Comparison of ENCODE assay signal across 16 cellular contexts in genomic region chr12:108835860-108836634, GRCh38. TPM values are rescaled to one million over a fixed set of nuclear protein-coding genes. Genes with fewer than 3 reads are reported as not detected.
DNase-seq lines count a peak whose midpoint lies in the region; ATAC-seq and TF ChIP-seq lines count a peak whose summit lies in the region.
"Had no signal": no experiment of that assay in that cellular context is flagged by ENCODE, and none has a peak within 500 bp of the region (broad histone marks: within the 10 kb centered on the region; RNA-seq: fewer than 3 reads in every experiment).

No MANE protein-coding gene starts in this region.

- no peaks in the 10 kb centered on the region for H3K27me3 Mint-ChIP-seq in activated CD8-positive, alpha-beta memory T cell treated with anti-CD3 and anti-CD28 coated beads, Interleukin-2, amount 10 ng/mL, durations not matched to agents 7 days and 5 days
- H3K27me3 Mint-ChIP-seq in activated CD4-positive, alpha-beta memory T cell treated with anti-CD3 and anti-CD28 coated beads, Interleukin-2, amount 10 ng/mL, durations not matched to agents 7 days and 5 days = no peaks in the 10 kb centered on the region
- H3K27me3 Mint-ChIP-seq: activated CD4-positive, alpha-beta T cell treated with anti-CD3 and anti-CD28 coated beads for 36 hours; naive thymus-derived CD4-positive, alpha-beta T cell had no signal

- H3K27me3 ChIP-seq in thoracic aorta (replicated peaks; ENCODE audit: insufficient read depth) = no peaks in the 10 kb centered on the region

- CTCF ChIA-PET in activated CD8-positive, alpha-beta memory T cell treated with anti-CD3 and anti-CD28 coated beads, Interleukin-2, amount 10 ng/mL, durations not matched to agents 7 days and 5 days (lab: Charles Lee) = interaction anchor here (1.1 kb wide), 1 partner anchor 171 kb away, joined by 3 read pairs; no protein-coding TSS in a partner anchor
- CTCF ChIA-PET in activated CD4-positive, alpha-beta memory T cell treated with anti-CD3 and anti-CD28 coated beads, Interleukin-2, amount 10 ng/mL, durations not matched to agents 7 days and 5 days (lab: Charles Lee) = interaction anchor here (4.5 kb wide), 1 partner anchor 22 kb away, joined by 12 read pairs; the partner anchor contains the start of gene SSH1

- DNase-seq in activated CD8-positive, alpha-beta memory T cell treated with anti-CD3 and anti-CD28 coated beads, Interleukin-2, amount 10 ng/mL, durations not matched to agents 7 days and 5 days = no peak
- no peak for DNase-seq in activated CD8-positive, alpha-beta memory T cell treated with anti-CD3 and anti-CD28 coated beads for 24 hours
- no peak for DNase-seq in activated CD4-positive, alpha-beta memory T cell treated with anti-CD3 and anti-CD28 coated beads, Interleukin-2, amount 10 ng/mL, durations not matched to agents 7 days and 5 days
- DNase-seq in left kidney (ENCODE audit: low read depth, low spot score) (peak; percentile 22), thoracic aorta (ENCODE audit: low spot score) (no peak), OCI-M1 (lab: John Stamatoyannopoulos, UW) (no peak), SIG-M5 treated with dmso at 0.1 percent for 504 hours (lab: John Stamatoyannopoulos, UW; ENCODE audit: unreplicated experiment) (no peak), NCI-H510A treated with DMSO at 0.1 percent for 48 hours (lab: John Stamatoyannopoulos, UW) (no peak)
- DNase-seq: activated CD4-positive, alpha-beta T cell treated with anti-CD3 and anti-CD28 coated beads for 36 hours; activated gamma-delta T cell treated with Interleukin-2 at 50 U/mL for 16 hours; DMS79 treated with DMSO at 0.1 percent for 48 hours; naive thymus-derived CD4-positive, alpha-beta T cell; NCI-H526 had no signal

- no peak overlapping the region for H3K4me3 ChIP-seq in thoracic aorta
- H3K4me3 ChIP-seq: GM12878, GM23338 had no signal

- H3K9me3 ChIP-seq in thoracic aorta = no peaks in the 10 kb centered on the region

- H3K27ac ChIP-seq in thoracic aorta = peak overlapping the region; percentile 90 to 98

- TF ChIP-seq CTCF in thoracic aorta (IDR thresholded peaks at IDR 0.05) = no peak

- no peak overlapping the region for H3K4me3 Mint-ChIP-seq in activated CD8-positive, alpha-beta memory T cell treated with anti-CD3 and anti-CD28 coated beads, Interleukin-2, amount 10 ng/mL, durations not matched to agents 7 days and 5 days
- no peak overlapping the region for H3K4me3 Mint-ChIP-seq in activated CD4-positive, alpha-beta memory T cell treated with anti-CD3 and anti-CD28 coated beads, Interleukin-2, amount 10 ng/mL, durations not matched to agents 7 days and 5 days
- H3K4me3 Mint-ChIP-seq: activated CD4-positive, alpha-beta T cell treated with anti-CD3 and anti-CD28 coated beads for 36 hours; GM23338 had no signal

- H3K9me3 Mint-ChIP-seq in activated CD8-positive, alpha-beta memory T cell treated with anti-CD3 and anti-CD28 coated beads, Interleukin-2, amount 10 ng/mL, durations not matched to agents 7 days and 5 days (ENCODE audit: low read depth) = no peaks in the 10 kb centered on the region
- peaks cover 5% of the 10 kb centered on the region for H3K9me3 Mint-ChIP-seq in activated CD4-positive, alpha-beta memory T cell treated with anti-CD3 and anti-CD28 coated beads, Interleukin-2, amount 10 ng/mL, durations not matched to agents 7 days and 5 days
- H3K9me3 Mint-ChIP-seq: GM23338 had no signal

- ATAC-seq in activated CD8-positive, alpha-beta memory T cell treated with anti-CD3 and anti-CD28 coated beads, Interleukin-2, amount 10 ng/mL, durations not matched to agents 7 days and 5 days = no peak
- ATAC-seq in thoracic aorta (ENCODE audit: insufficient number of reproducible peaks, low FRiP score, low read depth) = no peak
- ATAC-seq: activated CD4-positive, alpha-beta T cell treated with anti-CD3 and anti-CD28 coated beads for 36 hours; GM12878; GM23338; naive thymus-derived CD4-positive, alpha-beta T cell had no signal

- H3K27ac Mint-ChIP-seq in activated CD8-positive, alpha-beta memory T cell treated with anti-CD3 and anti-CD28 coated beads, Interleukin-2, amount 10 ng/mL, durations not matched to agents 7 days and 5 days = peak overlapping the region; percentile 46
- H3K27ac Mint-ChIP-seq in activated CD4-positive, alpha-beta memory T cell treated with anti-CD3 and anti-CD28 coated beads, Interleukin-2, amount 10 ng/mL, durations not matched to agents 7 days and 5 days = peak overlapping the region; percentile 71
- H3K27ac Mint-ChIP-seq: activated CD4-positive, alpha-beta T cell treated with anti-CD3 and anti-CD28 coated beads for 36 hours; GM23338 had no signal

- H3K36me3 Mint-ChIP-seq in activated CD8-positive, alpha-beta memory T cell treated with anti-CD3 and anti-CD28 coated beads, Interleukin-2, amount 10 ng/mL, durations not matched to agents 7 days and 5 days = peaks cover 65% of the 10 kb centered on the region
- peaks cover 79% of the 10 kb centered on the region for H3K36me3 Mint-ChIP-seq in activated CD4-positive, alpha-beta memory T cell treated with anti-CD3 and anti-CD28 coated beads, Interleukin-2, amount 10 ng/mL, durations not matched to agents 7 days and 5 days (ENCODE audit: low read depth)

- peaks cover 66 to 84% of the 10 kb centered on the region in 2 donors for H3K4me1 ChIP-seq in thoracic aorta (ENCODE audit: control insufficient read depth in 1 of 2, low read depth in 2 of 2)

- peaks cover 89% of the 10 kb centered on the region for H3K4me1 Mint-ChIP-seq in activated CD8-positive, alpha-beta memory T cell treated with anti-CD3 and anti-CD28 coated beads, Interleukin-2, amount 10 ng/mL, durations not matched to agents 7 days and 5 days
- H3K4me1 Mint-ChIP-seq in activated CD4-positive, alpha-beta memory T cell treated with anti-CD3 and anti-CD28 coated beads, Interleukin-2, amount 10 ng/mL, durations not matched to agents 7 days and 5 days = peaks cover 88% of the 10 kb centered on the region

- POLR2A ChIA-PET in activated CD4-positive, alpha-beta memory T cell treated with anti-CD3 and anti-CD28 coated beads, Interleukin-2, amount 10 ng/mL, durations not matched to agents 7 days and 5 days (lab: Charles Lee) = interaction anchor here (1.1 kb wide), 1 partner anchor 21 kb away, joined by 3 read pairs; the partner anchor contains the start of gene SSH1

- peaks cover 3% of the 10 kb centered on the region for H3K36me3 ChIP-seq in thoracic aorta

RNA-seq across cellular contexts. Expression of gene SSH1, which starts 21.3 kb away (rescaled TPM):
- total RNA-seq in activated CD8-positive, alpha-beta memory T cell treated with anti-CD3 and anti-CD28 coated beads, Interleukin-2, amount 10 ng/mL, durations not matched to agents 7 days and 5 days = 10 to 100 TPM; 66.9 to 73.9 TPM
- 10 to 100 TPM; 56.7 to 57.4 TPM for total RNA-seq in activated CD4-positive, alpha-beta memory T cell treated with anti-CD3 and anti-CD28 coated beads, Interleukin-2, amount 10 ng/mL, durations not matched to agents 7 days and 5 days
- 10 to 100 TPM; 25.3 to 57.6 TPM for total RNA-seq in thoracic aorta

RNA-seq across cellular contexts. Expression of gene DAO, which starts 43.8 kb away (rescaled TPM):
- not detected for total RNA-seq in activated CD8-positive, alpha-beta memory T cell treated with anti-CD3 and anti-CD28 coated beads, Interleukin-2, amount 10 ng/mL, durations not matched to agents 7 days and 5 days
- total RNA-seq in activated CD4-positive, alpha-beta memory T cell treated with anti-CD3 and anti-CD28 coated beads, Interleukin-2, amount 10 ng/mL, durations not matched to agents 7 days and 5 days = not detected
- total RNA-seq in thoracic aorta = not detected
- total RNA-seq: activated CD4-positive, alpha-beta T cell treated with anti-CD3 and anti-CD28 coated beads for 36 hours; GM12878; GM23338; HT1080; naive thymus-derived CD4-positive, alpha-beta T cell had no signal
